9 cellular contexts compared by ENCODE assay signal in genomic region chr15:90561344-90562244, GRCh38. TPM values are rescaled to one million over a fixed set of nuclear protein-coding genes. Genes with fewer than 3 reads are reported as not detected.
DNase-seq lines count a peak whose midpoint lies in the region; ATAC-seq and TF ChIP-seq lines count a peak whose summit lies in the region.
"Had no signal": no experiment of that assay in that cellular context is flagged by ENCODE, and none has a peak within 500 bp of the region (broad histone marks: within the 10 kb centered on the region; RNA-seq: fewer than 3 reads in every experiment).

No MANE protein-coding gene starts in this region.

- H3K36me3 Mint-ChIP-seq in activated naive CD4-positive, alpha-beta T cell treated with anti-CD3 and anti-CD28 coated beads, Interleukin-2, amount 10 ng/mL, durations not matched to agents 7 days and 5 days, result peaks cover 62% of the 10 kb centered on the region
- H3K36me3 Mint-ChIP-seq in activated naive CD8-positive, alpha-beta T cell treated with anti-CD3 and anti-CD28 coated beads, Interleukin-2, amount 50 U/mL, for 24 hours (ENCODE audit: low read depth), result peaks cover 19% of the 10 kb centered on the region
- peaks cover 25% of the 10 kb centered on the region for H3K36me3 Mint-ChIP-seq in type B pancreatic cell

- 58% methylated on average over 5 of the region's 5 CpGs for WGBS in lung, 2 donors

- peak; percentile 63 for DNase-seq in activated naive CD4-positive, alpha-beta T cell treated with anti-CD3 and anti-CD28 coated beads, Interleukin-2, amount 10 ng/mL, durations not matched to agents 7 days and 5 days
- no peak for DNase-seq in activated naive CD4-positive, alpha-beta T cell (lab: John Stamatoyannopoulos, UW)
- DNase-seq in activated naive CD8-positive, alpha-beta T cell treated with anti-CD3 and anti-CD28 coated beads, Interleukin-2, amount 50 U/mL, for 24 hours, result no peak
- DNase-seq in lung (ENCODE audit: low spot score) (no peak), type B pancreatic cell (ENCODE audit: extremely low spot score, unreplicated experiment) (no peak), DMS153 treated with DMSO at 0.1 percent for 48 hours (lab: John Stamatoyannopoulos, UW; ENCODE audit: unreplicated experiment) (no peak)
- DNase-seq: T-helper 9 cell had no signal

- H3K4me3 ChIP-seq in lung, result no peak overlapping the region

- no peaks in the 10 kb centered on the region for H3K36me3 ChIP-seq in lung (ENCODE audit: control insufficient read depth in 2 of 2, insufficient read depth in 2 of 2, low read length in 2 of 2)

- H3K9me3 Mint-ChIP-seq in activated naive CD4-positive, alpha-beta T cell treated with anti-CD3 and anti-CD28 coated beads, Interleukin-2, amount 10 ng/mL, durations not matched to agents 7 days and 5 days, result peaks cover 6% of the 10 kb centered on the region
- H3K9me3 Mint-ChIP-seq in activated naive CD8-positive, alpha-beta T cell treated with anti-CD3 and anti-CD28 coated beads, Interleukin-2, amount 50 U/mL, for 24 hours, result no peaks in the 10 kb centered on the region
- H3K9me3 Mint-ChIP-seq in type B pancreatic cell, result peaks cover 4% of the 10 kb centered on the region

- TF ChIP-seq CTCF in lung (IDR thresholded peaks at IDR 0.05; ENCODE audit: control extremely low read depth, extremely low read depth), result no peak
- TF ChIP-seq CTCF in type B pancreatic cell (conservative IDR thresholded peaks at IDR 0.05), result no peak

- peaks cover 92% of the 10 kb centered on the region for H3K4me1 Mint-ChIP-seq in activated naive CD4-positive, alpha-beta T cell treated with anti-CD3 and anti-CD28 coated beads, Interleukin-2, amount 10 ng/mL, durations not matched to agents 7 days and 5 days
- H3K4me1 Mint-ChIP-seq in activated naive CD8-positive, alpha-beta T cell treated with anti-CD3 and anti-CD28 coated beads, Interleukin-2, amount 50 U/mL, for 24 hours, result peaks cover 84% of the 10 kb centered on the region
- H3K4me1 Mint-ChIP-seq in type B pancreatic cell (ENCODE audit: unreplicated experiment), result peaks cover 41% of the 10 kb centered on the region

- H3K27me3 Mint-ChIP-seq in activated naive CD4-positive, alpha-beta T cell treated with anti-CD3 and anti-CD28 coated beads, Interleukin-2, amount 10 ng/mL, durations not matched to agents 7 days and 5 days, result no peaks in the 10 kb centered on the region
- no peaks in the 10 kb centered on the region for H3K27me3 Mint-ChIP-seq in activated naive CD8-positive, alpha-beta T cell treated with anti-CD3 and anti-CD28 coated beads, Interleukin-2, amount 50 U/mL, for 24 hours
- no peaks in the 10 kb centered on the region for H3K27me3 Mint-ChIP-seq in type B pancreatic cell

- ATAC-seq in activated naive CD8-positive, alpha-beta T cell treated with anti-CD3 and anti-CD28 coated beads, Interleukin-2, amount 50 U/mL, for 24 hours, result peak; percentile 65
- no peak for ATAC-seq in lung (ENCODE audit: insufficient read depth, low FRiP score)
- no peak for ATAC-seq in HG02588 (IDR thresholded peaks at IDR 0.05; ENCODE audit: unreplicated experiment)
- no peak for ATAC-seq in HG03342 (IDR thresholded peaks at IDR 0.05; ENCODE audit: unreplicated experiment)

- CTCF ChIA-PET in activated naive CD4-positive, alpha-beta T cell treated with anti-CD3 and anti-CD28 coated beads, Interleukin-2, amount 10 ng/mL, durations not matched to agents 7 days and 5 days (lab: Charles Lee), result interaction anchor here (0.7 to 3.2 kb wide), 13 partner anchors 10 to 373 kb away, joined by 3 to 16 read pairs (median 4); no protein-coding TSS in a partner anchor

- H3K27ac ChIP-seq in lung (ENCODE audit: low read depth in 1 of 2, low read length in 1 of 2), result peak overlapping the region; percentile 69 to 72

- no peaks in the 10 kb centered on the region for H3K9me3 ChIP-seq in lung (ENCODE audit: control insufficient read depth in 2 of 2, insufficient read depth in 1 of 2, low read length in 1 of 2)

- H3K4me3 Mint-ChIP-seq in activated naive CD4-positive, alpha-beta T cell treated with anti-CD3 and anti-CD28 coated beads, Interleukin-2, amount 10 ng/mL, durations not matched to agents 7 days and 5 days, result peak overlapping the region; percentile 43
- no peak overlapping the region for H3K4me3 Mint-ChIP-seq in activated naive CD8-positive, alpha-beta T cell treated with anti-CD3 and anti-CD28 coated beads, Interleukin-2, amount 50 U/mL, for 24 hours
- peak overlapping the region; percentile 23 for H3K4me3 Mint-ChIP-seq in type B pancreatic cell

- peak overlapping the region; percentile 92 for H3K27ac Mint-ChIP-seq in activated naive CD4-positive, alpha-beta T cell treated with anti-CD3 and anti-CD28 coated beads, Interleukin-2, amount 10 ng/mL, durations not matched to agents 7 days and 5 days
- H3K27ac Mint-ChIP-seq in activated naive CD8-positive, alpha-beta T cell treated with anti-CD3 and anti-CD28 coated beads, Interleukin-2, amount 50 U/mL, for 24 hours, result peak overlapping the region; percentile 58
- peak overlapping the region; percentile 21 for H3K27ac Mint-ChIP-seq in type B pancreatic cell

- peaks cover 9 to 52% of the 10 kb centered on the region in 2 donors for H3K4me1 ChIP-seq in lung (ENCODE audit: control insufficient read depth in 2 of 2, insufficient read depth in 2 of 2, low read length in 2 of 2)

- no peaks in the 10 kb centered on the region for H3K27me3 ChIP-seq in lung (ENCODE audit: control insufficient read depth, insufficient read depth)

RNA-seq across cellular contexts. Expression of gene CRTC3, which starts 31.9 kb away (rescaled TPM):
- total RNA-seq in lung (10 to 100 TPM; 42.0 to 47.9 TPM), type B pancreatic cell (ENCODE audit: low replicate concordance) (26.2 and 31.4 TPM in 2 replicates)
- 10 to 100 TPM; 12.0 to 14.3 TPM for polyA plus RNA-seq in lung

Comparison
In these comparisons a context has a peak if more than half of its experiments do, and no peak if none do; other contexts are left out.
1. H3K27ac Mint-ChIP-seq: peak in every context shown above with its lines; median percentile 92 in activated naive CD4-positive, alpha-beta T cell treated with anti-CD3 and anti-CD28 coated beads, Interleukin-2, amount 10 ng/mL, durations not matched to agents 7 days and 5 days; 58 in activated naive CD8-positive, alpha-beta T cell treated with anti-CD3 and anti-CD28 coated beads, Interleukin-2, amount 50 U/mL, for 24 hours; 21 in type B pancreatic cell.